ENCODE assay signal across 1 cellular context in the genomic region with DNA sequence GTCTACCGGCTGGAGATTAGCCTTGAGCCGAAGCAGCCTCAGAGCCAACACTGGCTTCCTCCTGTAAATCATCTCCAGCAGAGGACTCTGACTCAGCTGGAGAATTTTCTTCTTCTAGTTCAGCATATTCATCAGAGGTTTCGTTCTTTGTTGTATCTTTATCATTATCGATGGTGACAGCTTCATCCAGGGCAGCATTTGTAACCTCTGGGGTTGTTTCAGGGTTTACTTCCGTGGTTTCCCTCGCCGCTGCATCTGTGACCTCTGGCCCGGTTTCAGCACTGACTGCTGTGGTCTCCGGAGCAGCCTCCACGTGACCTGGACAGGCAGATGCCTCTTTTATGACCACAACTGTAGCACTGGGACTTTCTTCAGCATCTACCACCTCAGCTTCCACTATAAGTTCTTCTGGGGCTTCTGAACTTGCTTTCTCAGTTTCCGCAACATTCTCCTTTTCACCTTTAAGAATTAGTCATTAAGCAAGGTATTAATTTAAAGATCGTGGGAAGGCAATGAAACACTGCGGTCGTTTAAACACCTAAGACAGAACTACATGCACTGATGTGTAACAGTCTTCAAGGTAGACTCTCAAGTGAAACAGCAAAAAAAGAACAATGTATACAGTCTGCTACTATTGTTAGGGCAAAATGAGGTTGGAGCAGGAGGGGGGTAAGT.
TF ChIP-seq lines count a peak whose summit lies in the region.

No MANE protein-coding gene starts in this region.

TF ChIP-seq in HepG2, 621 proteins besides CTCF, POLR2A, EP300 and RAD21 (continued from another document and continues in another):
- TF ChIP-seq ZNF609 (CRISPR knock-in tag; IDR thresholded peaks at IDR 0.05; ENCODE audit: borderline replicate concordance), result no peak
- TF ChIP-seq ZNF549 (CRISPR knock-in tag; IDR thresholded peaks at IDR 0.05), result no peak
- TF ChIP-seq NR2C2 (CRISPR knock-in tag; IDR thresholded peaks at IDR 0.05; ENCODE audit: borderline replicate concordance), result peak; percentile 80
- TF ChIP-seq ZNF543 (CRISPR knock-in tag; IDR thresholded peaks at IDR 0.05), result no peak
- TF ChIP-seq, protein P1, sequence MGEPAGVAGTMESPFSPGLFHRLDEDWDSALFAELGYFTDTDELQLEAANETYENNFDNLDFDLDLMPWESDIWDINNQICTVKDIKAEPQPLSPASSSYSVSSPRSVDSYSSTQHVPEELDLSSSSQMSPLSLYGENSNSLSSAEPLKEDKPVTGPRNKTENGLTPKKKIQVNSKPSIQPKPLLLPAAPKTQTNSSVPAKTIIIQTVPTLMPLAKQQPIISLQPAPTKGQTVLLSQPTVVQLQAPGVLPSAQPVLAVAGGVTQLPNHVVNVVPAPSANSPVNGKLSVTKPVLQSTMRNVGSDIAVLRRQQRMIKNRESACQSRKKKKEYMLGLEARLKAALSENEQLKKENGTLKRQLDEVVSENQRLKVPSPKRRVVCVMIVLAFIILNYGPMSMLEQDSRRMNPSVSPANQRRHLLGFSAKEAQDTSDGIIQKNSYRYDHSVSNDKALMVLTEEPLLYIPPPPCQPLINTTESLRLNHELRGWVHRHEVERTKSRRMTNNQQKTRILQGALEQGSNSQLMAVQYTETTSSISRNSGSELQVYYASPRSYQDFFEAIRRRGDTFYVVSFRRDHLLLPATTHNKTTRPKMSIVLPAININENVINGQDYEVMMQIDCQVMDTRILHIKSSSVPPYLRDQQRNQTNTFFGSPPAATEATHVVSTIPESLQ (CRISPR knock-in tag; conservative IDR thresholded peaks at IDR 0.05), result no peak
- TF ChIP-seq RXRA (CRISPR knock-in tag; IDR thresholded peaks at IDR 0.05), result peak; percentile 87
- TF ChIP-seq ZNF326 (CRISPR knock-in tag; IDR thresholded peaks at IDR 0.05; ENCODE audit: borderline replicate concordance), result no peak
- TF ChIP-seq ZNF101 (CRISPR knock-in tag; IDR thresholded peaks at IDR 0.05; ENCODE audit: borderline replicate concordance, low read depth), result no peak
- TF ChIP-seq, protein P2, sequence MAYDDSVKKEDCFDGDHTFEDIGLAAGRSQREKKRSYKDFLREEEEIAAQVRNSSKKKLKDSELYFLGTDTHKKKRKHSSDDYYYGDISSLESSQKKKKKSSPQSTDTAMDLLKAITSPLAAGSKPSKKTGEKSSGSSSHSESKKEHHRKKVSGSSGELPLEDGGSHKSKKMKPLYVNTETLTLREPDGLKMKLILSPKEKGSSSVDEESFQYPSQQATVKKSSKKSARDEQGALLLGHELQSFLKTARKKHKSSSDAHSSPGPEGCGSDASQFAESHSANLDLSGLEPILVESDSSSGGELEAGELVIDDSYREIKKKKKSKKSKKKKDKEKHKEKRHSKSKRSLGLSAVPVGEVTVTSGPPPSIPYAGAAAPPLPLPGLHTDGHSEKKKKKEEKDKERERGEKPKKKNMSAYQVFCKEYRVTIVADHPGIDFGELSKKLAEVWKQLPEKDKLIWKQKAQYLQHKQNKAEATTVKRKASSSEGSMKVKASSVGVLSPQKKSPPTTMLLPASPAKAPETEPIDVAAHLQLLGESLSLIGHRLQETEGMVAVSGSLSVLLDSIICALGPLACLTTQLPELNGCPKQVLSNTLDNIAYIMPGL (CRISPR knock-in tag; IDR thresholded peaks at IDR 0.05; ENCODE audit: borderline replicate concordance in 1 of 2, low read depth in 1 of 2), result no peak
- no peak for TF ChIP-seq NAIF1 (CRISPR knock-in tag; IDR thresholded peaks at IDR 0.05; ENCODE audit: borderline replicate concordance)
- peak; percentile 61; the same call in 1 of the 2 replicates for TF ChIP-seq ELF1 (CRISPR knock-in tag; IDR thresholded peaks at IDR 0.05)
- TF ChIP-seq, protein P3, sequence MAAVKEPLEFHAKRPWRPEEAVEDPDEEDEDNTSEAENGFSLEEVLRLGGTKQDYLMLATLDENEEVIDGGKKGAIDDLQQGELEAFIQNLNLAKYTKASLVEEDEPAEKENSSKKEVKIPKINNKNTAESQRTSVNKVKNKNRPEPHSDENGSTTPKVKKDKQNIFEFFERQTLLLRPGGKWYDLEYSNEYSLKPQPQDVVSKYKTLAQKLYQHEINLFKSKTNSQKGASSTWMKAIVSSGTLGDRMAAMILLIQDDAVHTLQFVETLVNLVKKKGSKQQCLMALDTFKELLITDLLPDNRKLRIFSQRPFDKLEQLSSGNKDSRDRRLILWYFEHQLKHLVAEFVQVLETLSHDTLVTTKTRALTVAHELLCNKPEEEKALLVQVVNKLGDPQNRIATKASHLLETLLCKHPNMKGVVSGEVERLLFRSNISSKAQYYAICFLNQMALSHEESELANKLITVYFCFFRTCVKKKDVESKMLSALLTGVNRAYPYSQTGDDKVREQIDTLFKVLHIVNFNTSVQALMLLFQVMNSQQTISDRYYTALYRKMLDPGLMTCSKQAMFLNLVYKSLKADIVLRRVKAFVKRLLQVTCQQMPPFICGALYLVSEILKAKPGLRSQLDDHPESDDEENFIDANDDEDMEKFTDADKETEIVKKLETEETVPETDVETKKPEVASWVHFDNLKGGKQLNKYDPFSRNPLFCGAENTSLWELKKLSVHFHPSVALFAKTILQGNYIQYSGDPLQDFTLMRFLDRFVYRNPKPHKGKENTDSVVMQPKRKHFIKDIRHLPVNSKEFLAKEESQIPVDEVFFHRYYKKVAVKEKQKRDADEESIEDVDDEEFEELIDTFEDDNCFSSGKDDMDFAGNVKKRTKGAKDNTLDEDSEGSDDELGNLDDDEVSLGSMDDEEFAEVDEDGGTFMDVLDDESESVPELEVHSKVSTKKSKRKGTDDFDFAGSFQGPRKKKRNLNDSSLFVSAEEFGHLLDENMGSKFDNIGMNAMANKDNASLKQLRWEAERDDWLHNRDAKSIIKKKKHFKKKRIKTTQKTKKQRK (IDR thresholded peaks at IDR 0.05; ENCODE audit: low read length), result no peak
- TF ChIP-seq, protein P4, sequence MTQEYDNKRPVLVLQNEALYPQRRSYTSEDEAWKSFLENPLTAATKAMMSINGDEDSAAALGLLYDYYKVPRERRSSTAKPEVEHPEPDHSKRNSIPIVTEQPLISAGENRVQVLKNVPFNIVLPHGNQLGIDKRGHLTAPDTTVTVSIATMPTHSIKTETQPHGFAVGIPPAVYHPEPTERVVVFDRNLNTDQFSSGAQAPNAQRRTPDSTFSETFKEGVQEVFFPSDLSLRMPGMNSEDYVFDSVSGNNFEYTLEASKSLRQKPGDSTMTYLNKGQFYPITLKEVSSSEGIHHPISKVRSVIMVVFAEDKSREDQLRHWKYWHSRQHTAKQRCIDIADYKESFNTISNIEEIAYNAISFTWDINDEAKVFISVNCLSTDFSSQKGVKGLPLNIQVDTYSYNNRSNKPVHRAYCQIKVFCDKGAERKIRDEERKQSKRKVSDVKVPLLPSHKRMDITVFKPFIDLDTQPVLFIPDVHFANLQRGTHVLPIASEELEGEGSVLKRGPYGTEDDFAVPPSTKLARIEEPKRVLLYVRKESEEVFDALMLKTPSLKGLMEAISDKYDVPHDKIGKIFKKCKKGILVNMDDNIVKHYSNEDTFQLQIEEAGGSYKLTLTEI (CRISPR knock-in tag; conservative IDR thresholded peaks at IDR 0.05), result no peak
- TF ChIP-seq ZNF530 (CRISPR knock-in tag; IDR thresholded peaks at IDR 0.05; ENCODE audit: low read depth), result no peak
- TF ChIP-seq ZMYM3 (CRISPR knock-in tag; IDR thresholded peaks at IDR 0.05), result no peak
- TF ChIP-seq SIX4 (CRISPR knock-in tag; IDR thresholded peaks at IDR 0.05), result 0 out of 2 replicates have a peak, but pooled peaks have one; percentile 13
- no peak for TF ChIP-seq ETV6 (CRISPR knock-in tag; conservative IDR thresholded peaks at IDR 0.05)
- TF ChIP-seq ZNF280B (CRISPR knock-in tag; IDR thresholded peaks at IDR 0.05; ENCODE audit: borderline replicate concordance), result no peak
- TF ChIP-seq MED8 (CRISPR knock-in tag; IDR thresholded peaks at IDR 0.05; ENCODE audit: insufficient replicate concordance), result no peak
- TF ChIP-seq IKZF5 (CRISPR knock-in tag; IDR thresholded peaks at IDR 0.05), result 0 out of 2 replicates have a peak, but pooled peaks have one; percentile 31
- no peak for TF ChIP-seq ZC3H13 (CRISPR knock-in tag; IDR thresholded peaks at IDR 0.05)
- TF ChIP-seq HHEX (CRISPR knock-in tag; IDR thresholded peaks at IDR 0.05), result no peak
- no peak for TF ChIP-seq GLI4 (CRISPR knock-in tag; IDR thresholded peaks at IDR 0.05; ENCODE audit: borderline replicate concordance)
- TF ChIP-seq ZNF44 (CRISPR knock-in tag; IDR thresholded peaks at IDR 0.05), result no peak
- no peak for TF ChIP-seq ZNF282 (IDR thresholded peaks at IDR 0.05; ENCODE audit: partially characterized antibody)
- peak; percentile 84 for TF ChIP-seq TFE3 (CRISPR knock-in tag; IDR thresholded peaks at IDR 0.05)
- TF ChIP-seq ZNF709 (CRISPR knock-in tag; IDR thresholded peaks at IDR 0.05), result no peak
- peak in 1 of 2 experiments; percentile 61; a peak in 3 of 4 replicates for TF ChIP-seq NR2F1 (CRISPR knock-in tag; IDR thresholded peaks at IDR 0.05)
- TF ChIP-seq ZNF33B (CRISPR knock-in tag; IDR thresholded peaks at IDR 0.05), result no peak
- TF ChIP-seq IRF9 (CRISPR knock-in tag; IDR thresholded peaks at IDR 0.05; ENCODE audit: borderline replicate concordance), result no peak
- TF ChIP-seq, protein P5, sequence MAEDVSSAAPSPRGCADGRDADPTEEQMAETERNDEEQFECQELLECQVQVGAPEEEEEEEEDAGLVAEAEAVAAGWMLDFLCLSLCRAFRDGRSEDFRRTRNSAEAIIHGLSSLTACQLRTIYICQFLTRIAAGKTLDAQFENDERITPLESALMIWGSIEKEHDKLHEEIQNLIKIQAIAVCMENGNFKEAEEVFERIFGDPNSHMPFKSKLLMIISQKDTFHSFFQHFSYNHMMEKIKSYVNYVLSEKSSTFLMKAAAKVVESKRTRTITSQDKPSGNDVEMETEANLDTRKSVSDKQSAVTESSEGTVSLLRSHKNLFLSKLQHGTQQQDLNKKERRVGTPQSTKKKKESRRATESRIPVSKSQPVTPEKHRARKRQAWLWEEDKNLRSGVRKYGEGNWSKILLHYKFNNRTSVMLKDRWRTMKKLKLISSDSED (CRISPR knock-in tag; IDR thresholded peaks at IDR 0.05), result no peak
